In the genomic region with DNA sequence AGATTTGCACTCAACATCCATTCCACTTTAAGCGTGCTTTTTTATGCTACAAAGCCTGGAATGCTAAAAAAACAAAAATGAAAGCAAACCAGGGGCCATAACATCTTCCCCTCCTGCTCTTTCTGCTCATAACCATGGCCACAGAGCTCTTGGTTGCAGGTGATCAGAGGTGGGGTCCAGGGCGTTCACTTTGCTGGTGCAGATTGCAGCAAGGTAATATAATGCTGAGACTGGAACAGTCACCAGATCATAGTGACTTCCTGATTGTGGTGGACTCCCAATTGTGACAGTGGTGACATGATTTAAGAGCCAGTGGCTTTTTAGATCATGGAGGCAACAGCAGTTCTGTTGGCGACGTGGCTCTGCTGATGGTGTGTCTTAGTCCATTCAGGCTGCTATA, we compare ENCODE assay signal across 36 cellular contexts.
"Had no signal": no experiment of that assay in that cellular context is flagged by ENCODE, and none has a peak within 500 bp of the region (broad histone marks: within the 10 kb centered on the region; RNA-seq: fewer than 3 reads in every experiment).

No MANE protein-coding gene starts in this region.

- H3K36me3 Mint-ChIP-seq: activated CD4-positive, alpha-beta memory T cell treated with anti-CD3 and anti-CD28 coated beads for 36 hours; activated CD8-positive, alpha-beta memory T cell treated with anti-CD3 and anti-CD28 coated beads, Interleukin-2, amount 10 ng/mL, durations not matched to agents 7 days and 5 days; activated naive CD4-positive, alpha-beta T cell treated with anti-CD3 and anti-CD28 coated beads, Interleukin-2, amount 50 U/mL, for 24 hours; activated naive CD8-positive, alpha-beta T cell treated with anti-CD3 and anti-CD28 coated beads for 36 hours had no signal

- H3K27me3 Mint-ChIP-seq: activated CD4-positive, alpha-beta T cell treated with anti-CD3 and anti-CD28 coated beads, Interleukin-2, amount 10 ng/mL, durations not matched to agents 24 days and 14 days had no signal

- H3K4me1 ChIP-seq: heart right ventricle had no signal

- FAIRE-seq: colon, endometrium, endothelial cell of umbilical vein had no signal

- H3K27ac Mint-ChIP-seq: activated CD4-positive, alpha-beta memory T cell treated with anti-CD3 and anti-CD28 coated beads for 36 hours; activated CD4-positive, alpha-beta T cell treated with anti-CD3 and anti-CD28 coated beads for 36 hours; activated CD4-positive, alpha-beta T cell treated with anti-CD3 and anti-CD28 coated beads, Interleukin-2, amount 10 ng/mL, durations not matched to agents 24 days and 14 days; activated CD8-positive, alpha-beta memory T cell treated with anti-CD3 and anti-CD28 coated beads, Interleukin-2, amount 10 ng/mL, durations not matched to agents 7 days and 5 days; activated CD8-positive, alpha-beta T cell treated with anti-CD3 and anti-CD28 coated beads, Interleukin-2, amount 10 ng/mL, durations not matched to agents 7 days and 5 days; activated naive CD4-positive, alpha-beta T cell treated with anti-CD3 and anti-CD28 coated beads for 36 hours; activated naive CD4-positive, alpha-beta T cell treated with anti-CD3 and anti-CD28 coated beads, Interleukin-2, amount 50 U/mL, for 24 hours; activated naive CD8-positive, alpha-beta T cell treated with anti-CD3 and anti-CD28 coated beads for 36 hours; activated naive CD8-positive, alpha-beta T cell treated with anti-CD3 and anti-CD28 coated beads, Interleukin-2, amount 50 U/mL, for 24 hours; activated T-helper 1 cell treated with anti-CD3 and anti-CD28 coated beads, Interleukin-12 subunit alpha, Interleukin-12 subunit beta, Interleukin-2, Interleukin-4 antibody, amounts not matched to agents 30 ng/mL and 10 ng/mL and 1 ng/mL, durations not matched to agents 14 hours and 24 hours and 36 hours; activated T-helper 2 cell treated with anti-CD3 and anti-CD28 coated beads, Interferon-gamma antibody, Interleukin-2, Interleukin-4, amounts not matched to agents 10 μg/mL and 5 μg/mL and 100 μg/mL, durations not matched to agents 14 hours and 24 hours and 36 hours; T-helper 2 cell treated with Interferon-gamma antibody and Interleukin-4, amounts not matched to agents 5 μg/mL and 100 μg/mL, for 36 hours had no signal

- H3K4me3 ChIP-seq: adrenal gland, body of pancreas, esophagus squamous epithelium, gastroesophageal sphincter, heart right ventricle, hepatocyte had no signal

- H3K27me3 ChIP-seq: adrenal gland, body of pancreas, esophagus squamous epithelium, gastroesophageal sphincter, heart right ventricle, hepatocyte had no signal

- H3K79me2 ChIP-seq: hepatocyte had no signal

- H3K27ac ChIP-seq: adrenal gland, body of pancreas, epithelial cell of prostate, esophagus squamous epithelium, gastroesophageal sphincter, heart right ventricle, hepatocyte had no signal

- H3K9me3 ChIP-seq: adrenal gland, body of pancreas, esophagus squamous epithelium, gastroesophageal sphincter had no signal

- H3K36me3 ChIP-seq: adrenal gland, esophagus squamous epithelium, gastroesophageal sphincter, heart right ventricle had no signal

- ATAC-seq: activated CD4-positive, alpha-beta T cell treated with anti-CD3 and anti-CD28 coated beads for 36 hours; activated CD8-positive, alpha-beta memory T cell treated with anti-CD3 and anti-CD28 coated beads, Interleukin-2, amount 10 ng/mL, durations not matched to agents 7 days and 5 days; activated CD8-positive, alpha-beta T cell treated with anti-CD3 and anti-CD28 coated beads, Interleukin-2, amount 10 ng/mL, durations not matched to agents 7 days and 5 days; activated naive CD8-positive, alpha-beta T cell treated with anti-CD3 and anti-CD28 coated beads, Interleukin-2, amount 50 U/mL, for 24 hours; body of pancreas; gastroesophageal sphincter; heart right ventricle had no signal

- H3K4me2 ChIP-seq: hepatocyte had no signal

- H3K4me3 Mint-ChIP-seq: activated CD4-positive, alpha-beta memory T cell treated with anti-CD3 and anti-CD28 coated beads for 36 hours; activated CD4-positive, alpha-beta T cell treated with anti-CD3 and anti-CD28 coated beads for 36 hours; activated CD4-positive, alpha-beta T cell treated with anti-CD3 and anti-CD28 coated beads, Interleukin-2, amount 10 ng/mL, durations not matched to agents 24 days and 14 days; activated CD8-positive, alpha-beta memory T cell treated with anti-CD3 and anti-CD28 coated beads, Interleukin-2, amount 10 ng/mL, durations not matched to agents 7 days and 5 days; activated CD8-positive, alpha-beta T cell treated with anti-CD3 and anti-CD28 coated beads, Interleukin-2, amount 10 ng/mL, durations not matched to agents 7 days and 5 days; activated naive CD4-positive, alpha-beta T cell treated with anti-CD3 and anti-CD28 coated beads for 36 hours; activated naive CD4-positive, alpha-beta T cell treated with anti-CD3 and anti-CD28 coated beads, Interleukin-2, amount 50 U/mL, for 24 hours; activated naive CD8-positive, alpha-beta T cell treated with anti-CD3 and anti-CD28 coated beads for 36 hours; activated naive CD8-positive, alpha-beta T cell treated with anti-CD3 and anti-CD28 coated beads, Interleukin-2, amount 50 U/mL, for 24 hours; activated T-helper 1 cell treated with anti-CD3 and anti-CD28 coated beads, Interleukin-12 subunit alpha, Interleukin-12 subunit beta, Interleukin-2, Interleukin-4 antibody, amounts not matched to agents 30 ng/mL and 10 ng/mL and 1 ng/mL, durations not matched to agents 14 hours and 24 hours and 36 hours; T-helper 2 cell treated with Interferon-gamma antibody and Interleukin-4, amounts not matched to agents 5 μg/mL and 100 μg/mL, for 36 hours had no signal

- H3K9me3 Mint-ChIP-seq: activated CD4-positive, alpha-beta memory T cell treated with anti-CD3 and anti-CD28 coated beads for 36 hours; activated naive CD4-positive, alpha-beta T cell treated with anti-CD3 and anti-CD28 coated beads for 36 hours; activated naive CD4-positive, alpha-beta T cell treated with anti-CD3 and anti-CD28 coated beads, Interleukin-2, amount 50 U/mL, for 24 hours; T-helper 2 cell treated with Interferon-gamma antibody and Interleukin-4, amounts not matched to agents 5 μg/mL and 100 μg/mL, for 36 hours had no signal

- H2AFZ ChIP-seq: hepatocyte had no signal

- DNase-seq: activated CD4-positive, alpha-beta memory T cell treated with anti-CD3 and anti-CD28 coated beads for 36 hours; activated CD4-positive, alpha-beta T cell treated with anti-CD3 and anti-CD28 coated beads for 36 hours; activated CD4-positive, alpha-beta T cell treated with anti-CD3 and anti-CD28 coated beads, Interleukin-2, amount 10 ng/mL, durations not matched to agents 24 days and 14 days; activated CD4-positive, CD25-positive, alpha-beta regulatory T cell; activated CD4-positive, CD25-positive, alpha-beta regulatory T cell treated with anti-CD3 and anti-CD28 coated beads, Interleukin-2, amount 50 U/mL, for 72 hours; activated CD8-positive, alpha-beta memory T cell treated with anti-CD3 and anti-CD28 coated beads, Interleukin-2, amount 10 ng/mL, durations not matched to agents 7 days and 5 days; activated CD8-positive, alpha-beta memory T cell treated with anti-CD3 and anti-CD28 coated beads, Interleukin-2, amount 50 U/mL, for 4 hours; activated CD8-positive, alpha-beta T cell treated with anti-CD3 and anti-CD28 coated beads, Interleukin-2, amount 10 ng/mL, durations not matched to agents 7 days and 5 days; activated effector memory CD4-positive, alpha-beta T cell treated with anti-CD3 and anti-CD28 coated beads, Interleukin-2, amount 50 U/mL, for 16 hours; activated naive CD4-positive, alpha-beta T cell treated with anti-CD3 and anti-CD28 coated beads for 36 hours; activated naive CD8-positive, alpha-beta T cell treated with anti-CD3 and anti-CD28 coated beads for 36 hours; activated naive CD8-positive, alpha-beta T cell treated with anti-CD3 and anti-CD28 coated beads, Interleukin-2, amount 50 U/mL, for 24 hours; activated T-cell treated with anti-CD3 and anti-CD28 coated beads, Interleukin-2, amount 50 U/mL, for 1 hour; activated T-cell treated with anti-CD3 and anti-CD28 coated beads, Interleukin-2, amount 50 U/mL, for 48 hours; adrenal gland; amygdala; aorta; body of pancreas; caudate nucleus; cortex of kidney; dermis blood vessel endothelial cell; effector CD4-positive, alpha-beta T cell; esophagus squamous epithelium; foreskin melanocyte; heart right ventricle; T1000 had no signal
